18 cellular contexts compared by ENCODE assay signal in genomic region chr4:114103908-114104307, GRCh38.
DNase-seq lines count a peak whose midpoint lies in the region; ATAC-seq, FAIRE-seq and TF ChIP-seq lines count a peak whose summit lies in the region.
"Had no signal": no experiment of that assay in that cellular context is flagged by ENCODE, and none has a peak within 500 bp of the region (broad histone marks: within the 10 kb centered on the region; RNA-seq: fewer than 3 reads in every experiment).

No MANE protein-coding gene starts in this region.

- intact Hi-C loops in mammary epithelial cell (cut with micrococcal nuclease): no loop called here
- intact Hi-C loops in MCF 10A (cut with micrococcal nuclease): no loop called here
- intact Hi-C loops in HCT116 (cut with micrococcal nuclease): no loop called here

- H3K4me2 ChIP-seq in mammary epithelial cell (ENCODE audit: insufficient read depth, low read depth, low read length) (no peak overlapping the region), HCT116 (ENCODE audit: low read length) (no peak overlapping the region), OCI-LY3 (ENCODE audit: low read length) (no peak overlapping the region)

- TF ChIP-seq RAD21 in HCT116 (IDR thresholded peaks at IDR 0.05; ENCODE audit: low read depth): no peak

- DNase-seq in mammary epithelial cell (no peak), MCF 10A (ENCODE audit: unreplicated experiment) (no peak), HCT116 (ENCODE audit: low read depth, low spot score) (no peak), left lobe of liver (ENCODE audit: low spot score) (no peak), GM12892 (ENCODE audit: insufficient read length) (no peak)
- no peak for DNase-seq in effector CD4-positive, alpha-beta T cell
- DNase-seq: Caco-2, GOT3, HFFc6, NCI-H1048, NCI-H146, NCI-H345, Peyer's patch, Right ventricle myocardium superior, T-helper 17 cell had no signal

- no peaks in the 10 kb centered on the region for H3K4me1 Mint-ChIP-seq in MCF 10A (ENCODE audit: insufficient read depth, unreplicated experiment)

- H3K27me3 ChIP-seq in mammary epithelial cell (ENCODE audit: insufficient read depth, low read length) (no peaks in the 10 kb centered on the region), HCT116 (ENCODE audit: insufficient read depth, low read length) (no peaks in the 10 kb centered on the region), OCI-LY3 (ENCODE audit: low read depth, low read length) (no peaks in the 10 kb centered on the region)
- H3K27me3 ChIP-seq: Peyer's patch had no signal

- H3K4me1 ChIP-seq in mammary epithelial cell (ENCODE audit: insufficient read depth, low read length): peaks cover 9% of the 10 kb centered on the region
- H3K4me1 ChIP-seq in HCT116 (ENCODE audit: control insufficient read depth in 1 of 2, insufficient read depth in 2 of 2, low read length in 2 of 2): peaks cover 0 to 2% of the 10 kb centered on the region in 2 experiments; a peak in 2 of 4 replicates
- H3K4me1 ChIP-seq in OCI-LY3 (ENCODE audit: low read length): peaks cover 10% of the 10 kb centered on the region
- H3K4me1 ChIP-seq: Caco-2, Peyer's patch had no signal

- no peak for TF ChIP-seq CTCF in mammary epithelial cell (conservative IDR thresholded peaks at IDR 0.05 in 1 of 2, IDR thresholded peaks at IDR 0.05 in 1 of 2; ENCODE audit: extremely low read depth in 1 of 2, insufficient read depth in 1 of 2, low read depth in 1 of 2, low read length in 2 of 2)
- TF ChIP-seq CTCF in MCF 10A (IDR thresholded peaks at IDR 0.05; ENCODE audit: unreplicated experiment): no peak
- TF ChIP-seq CTCF in HCT116 (IDR thresholded peaks at IDR 0.05 in 2 of 3, conservative IDR thresholded peaks at IDR 0.05 in 1 of 3; ENCODE audit: borderline replicate concordance in 1 of 3, insufficient read depth in 1 of 3, low read depth in 2 of 3, low read length in 2 of 3): no peak
- TF ChIP-seq CTCF in OCI-LY3 (IDR thresholded peaks at IDR 0.05; ENCODE audit: low read depth, low read length): no peak

- H3K9me2 ChIP-seq in HCT116 (ENCODE audit: insufficient read depth): no peaks in the 10 kb centered on the region

- H3K36me3 ChIP-seq in mammary epithelial cell (ENCODE audit: insufficient read depth, low read length): no peaks in the 10 kb centered on the region
- H3K36me3 ChIP-seq in HCT116 (ENCODE audit: control insufficient read depth in 1 of 2, insufficient read depth in 2 of 2, low read length in 2 of 2): no peaks in the 10 kb centered on the region
- H3K36me3 ChIP-seq in OCI-LY3 (replicated peaks; ENCODE audit: low read depth, low read length): no peaks in the 10 kb centered on the region
- H3K36me3 ChIP-seq: Peyer's patch had no signal

- peak overlapping the region; percentile 51 for H2AFZ ChIP-seq in mammary epithelial cell (ENCODE audit: low read depth, low read length)
- H2AFZ ChIP-seq in HCT116 (ENCODE audit: low read depth, low read length, poor library complexity, severe bottlenecking): peak overlapping the region; percentile 86
- H2AFZ ChIP-seq in OCI-LY3 (ENCODE audit: low read depth, low read length): peak overlapping the region; percentile 13; the same call in 1 of the 2 replicates

- POLR2A ChIA-PET in MCF 10A (lab: Yijun Ruan, JAX) (interaction anchor here (0.8 kb wide), 1 partner anchor 319 kb away, joined by 3 read pairs; no protein-coding TSS in a partner anchor), HCT116 (lab: Charles Lee) (no interaction called here)

- no peak overlapping the region for H3K4me3 Mint-ChIP-seq in MCF 10A (ENCODE audit: unreplicated experiment)
- H3K4me3 Mint-ChIP-seq: HFFc6, IgD-negative memory B cell, T-helper 17 cell had no signal

- no peaks in the 10 kb centered on the region for H3K36me3 Mint-ChIP-seq in MCF 10A (ENCODE audit: insufficient read depth, unreplicated experiment)
- H3K36me3 Mint-ChIP-seq: IgD-negative memory B cell had no signal

- no peaks in the 10 kb centered on the region for H3K27me3 Mint-ChIP-seq in MCF 10A (ENCODE audit: insufficient read depth, unreplicated experiment)

- in situ Hi-C loops in mammary epithelial cell (cut with MboI; ENCODE audit: low sequenced_read_pairs in 2 of 2): no loop called here

- 85% methylated on average over 1 of the region's 1 CpG for WGBS in mammary epithelial cell (ENCODE audit: low coverage, missing lambda C conversion rate)

- dilution Hi-C loops in mammary epithelial cell (cut with HindIII; ENCODE audit: low sequenced_read_pairs): no loop called here

- FAIRE-seq in GM12892 (lab: Jason Lieb, UNC): no peak

- no peak overlapping the region for H3K27ac Mint-ChIP-seq in MCF 10A (ENCODE audit: low read depth, unreplicated experiment)
- H3K27ac Mint-ChIP-seq: HFFc6, IgD-negative memory B cell had no signal

- H4K20me1 ChIP-seq in mammary epithelial cell (ENCODE audit: insufficient read depth, low read length) (no peaks in the 10 kb centered on the region), HCT116 (ENCODE audit: insufficient read depth) (no peaks in the 10 kb centered on the region), OCI-LY3 (ENCODE audit: insufficient read depth, low read length) (no peaks in the 10 kb centered on the region)

- no TSS peak for BruUV-seq in mammary epithelial cell (replicated peaks; lab: Mats Ljungman, UMichigan)
- no TSS peak for BruUV-seq in MCF 10A (replicated peaks; lab: Mats Ljungman, UMichigan)
- BruUV-seq in HCT116 (replicated peaks; lab: Mats Ljungman, UMichigan): no TSS peak

- H3K79me2 ChIP-seq in mammary epithelial cell (ENCODE audit: insufficient read depth, low read length) (no peaks in the 10 kb centered on the region), HCT116 (ENCODE audit: insufficient read depth, low read length) (no peaks in the 10 kb centered on the region), OCI-LY3 (ENCODE audit: low read length) (no peaks in the 10 kb centered on the region)

- no peak for ATAC-seq in HCT116
- no peak for ATAC-seq in GM21367 (IDR thresholded peaks at IDR 0.05; ENCODE audit: unreplicated experiment)
- ATAC-seq in left lobe of liver: no peak
- ATAC-seq: T-helper 17 cell had no signal

- no peaks in the 10 kb centered on the region for H3K9me3 ChIP-seq in mammary epithelial cell (replicated peaks; ENCODE audit: insufficient read depth, low read length)
- no peaks in the 10 kb centered on the region for H3K9me3 ChIP-seq in HCT116 (ENCODE audit: control insufficient read depth in 1 of 2, insufficient read depth in 1 of 2, low read depth in 1 of 2, low read length in 2 of 2)
- no peaks in the 10 kb centered on the region for H3K9me3 ChIP-seq in OCI-LY3 (ENCODE audit: insufficient read depth, low read length)
- H3K9me3 ChIP-seq: Caco-2, Peyer's patch had no signal

- no peaks in the 10 kb centered on the region for H3K9me3 Mint-ChIP-seq in MCF 10A (ENCODE audit: unreplicated experiment)
- H3K9me3 Mint-ChIP-seq: HFFc6, IgD-negative memory B cell had no signal

- RAD21 ChIA-PET in HCT116 (lab: Charles Lee; ENCODE audit: low non-redundant PET in 1 of 2, low total read pairs in 2 of 2, uncharacterized antibody in 2 of 2, unreplicated experiment in 2 of 2): no interaction called here

- CTCF ChIA-PET in mammary epithelial cell (lab: Charles Lee; ENCODE audit: low non-redundant PET) (interaction anchor here (0.7 kb wide), 1 partner anchor 229 kb away, joined by 3 read pairs; no protein-coding TSS in a partner anchor), MCF 10A (lab: Yijun Ruan, JAX) (interaction anchor here (0.7 to 2.1 kb wide), 2 partner anchors 13 to 19 kb away, joined by 3 to 5 read pairs; no protein-coding TSS in a partner anchor), HCT116 (lab: Charles Lee) (no interaction called here)

- TF ChIP-seq POLR2A in HCT116 (IDR thresholded peaks at IDR 0.05; ENCODE audit: borderline replicate concordance, extremely low read depth, insufficient read depth, insufficient read length) (no peak), GM12892 (IDR thresholded peaks at IDR 0.05; ENCODE audit: low read depth, low read length) (no peak)

- no peak overlapping the region for H3K4me3 ChIP-seq in mammary epithelial cell (replicated peaks in 1 of 3; ENCODE audit: insufficient read depth in 1 of 3, low read depth in 2 of 3, low read length in 3 of 3)
- no peak overlapping the region for H3K4me3 ChIP-seq in HCT116 (replicated peaks in 1 of 2; ENCODE audit: low read depth in 1 of 2, low read length in 2 of 2)
- H3K4me3 ChIP-seq in OCI-LY3 (ENCODE audit: low read length): no peak overlapping the region
- H3K4me3 ChIP-seq: Peyer's patch had no signal

- H3K9ac ChIP-seq in mammary epithelial cell (ENCODE audit: insufficient read depth, low read length) (no peak overlapping the region), HCT116 (ENCODE audit: low read length) (no peak overlapping the region), OCI-LY3 (ENCODE audit: low read length) (no peak overlapping the region)

- H3K27ac ChIP-seq in mammary epithelial cell (ENCODE audit: insufficient read depth, low read depth, low read length) (no peak overlapping the region), HCT116 (ENCODE audit: low read depth, low read length) (no peak overlapping the region), OCI-LY3 (ENCODE audit: low read length) (no peak overlapping the region)
- H3K27ac ChIP-seq: Peyer's patch had no signal

TF ChIP-seq in HCT116, 20 proteins besides CTCF, POLR2A, EP300 and RAD21:
- TF ChIP-seq ZFX (IDR thresholded peaks at IDR 0.05): no peak

Comparison
In these comparisons a context has a peak if more than half of its experiments do, and no peak if none do; other contexts are left out.
1. H2AFZ ChIP-seq: peak in every context shown above with its lines; median percentile 86 in HCT116; 51 in mammary epithelial cell; 13 in OCI-LY3.